In the genomic region with DNA sequence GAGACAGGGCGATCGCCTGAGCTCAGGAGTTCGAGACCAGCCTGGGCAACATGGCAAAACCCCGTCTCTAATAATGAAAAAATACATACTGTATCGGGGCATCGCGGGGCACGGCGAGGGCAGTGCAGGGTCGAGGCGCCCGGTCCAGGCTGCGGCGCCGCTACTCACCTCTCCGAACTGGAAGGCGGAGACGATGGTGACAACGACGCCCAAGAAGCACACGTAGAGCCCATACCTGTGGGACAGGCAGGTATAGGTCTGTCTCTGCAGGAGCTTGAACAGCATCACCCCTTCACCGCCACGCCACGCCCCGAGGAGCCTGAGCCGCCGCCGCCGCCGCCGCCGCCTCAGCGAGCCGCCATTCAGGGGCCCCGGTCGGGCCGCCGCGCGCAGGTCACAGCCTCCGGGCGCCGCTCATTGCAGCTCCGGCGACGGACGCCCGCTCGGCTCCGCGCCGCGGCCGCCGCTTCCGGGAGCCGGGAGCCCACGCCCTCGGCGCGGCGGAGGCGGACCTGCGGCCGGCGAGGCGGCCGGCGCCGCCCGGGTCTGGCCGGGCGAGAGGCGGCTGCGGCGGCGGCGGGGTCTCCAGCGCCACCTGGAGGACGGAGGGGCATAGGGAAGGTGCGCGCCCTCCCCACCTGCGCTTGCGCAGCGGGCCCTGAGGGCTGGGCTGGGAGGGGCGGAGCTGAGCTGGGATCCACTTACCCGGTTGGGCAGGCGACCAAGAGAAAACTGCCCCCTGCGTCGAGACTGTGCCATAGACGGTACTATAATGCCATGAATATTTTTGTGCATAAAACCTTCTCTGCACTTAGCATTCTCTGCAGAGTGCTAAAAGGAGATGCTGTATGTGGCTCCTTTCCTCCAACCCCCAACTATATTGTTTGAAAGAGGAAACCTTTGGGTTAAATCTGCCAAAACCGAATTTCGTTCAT, we compare ENCODE assay signal across 8 cellular contexts. TPM values are rescaled to one million over a fixed set of nuclear protein-coding genes. Genes with fewer than 3 reads are reported as not detected.
A peak's percentile ranks its signal among the peaks of the same experiment; 100 is the strongest.
DNase-seq lines count a peak whose midpoint lies in the region; ATAC-seq and TF ChIP-seq lines count a peak whose summit lies in the region.

GNPTAB (minus strand) TSS at position 569 of the 935 bp plus-strand sequence; CDS start at position 285, 284 bp downstream.

- H3K27ac ChIP-seq in OCI-LY7 (ENCODE audit: low read depth, low read length, poor library complexity, severe bottlenecking): peak within 1 kb of the TSS; percentile 70
- H3K27ac ChIP-seq in muscle layer of colon (ENCODE audit: low read depth, low read length): peak within 1 kb of the TSS; percentile 88

- H4K20me1 ChIP-seq in OCI-LY7 (ENCODE audit: insufficient read depth, low read length): no peaks in the 10 kb centered on the region

- TF ChIP-seq CTCF in OCI-LY7 (conservative IDR thresholded peaks at IDR 0.05; ENCODE audit: low read length): peak; percentile 74

- POLR2A ChIA-PET in OCI-LY7 (lab: Charles Lee): interaction anchor here (0.6 to 5.5 kb wide), 18 partner anchors 9 to 1982 kb away, joined by 3 to 75 read pairs (median 4); no protein-coding TSS in a partner anchor

- no peaks in the 10 kb centered on the region for H3K9me3 Mint-ChIP-seq in IgD-negative memory B cell

- no peaks in the 10 kb centered on the region for H3K36me3 Mint-ChIP-seq in IgD-negative memory B cell

- H2AFZ ChIP-seq in OCI-LY7 (ENCODE audit: low read length): peak within 1 kb of the TSS; percentile 99

- DNase-seq in DMS53 treated with DMSO at 0.1 percent for 48 hours (lab: John Stamatoyannopoulos, UW; ENCODE audit: unreplicated experiment) (peak; percentile 83), OCI-LY7 (ENCODE audit: low spot score) (peak; percentile 96), activated T-cell treated with anti-CD3 and anti-CD28 coated beads for 48 hours (ENCODE audit: low read depth) (peak; percentile 94), erythroblast (lab: John Stamatoyannopoulos, UW) (peak; percentile 95 to 98)
- peak; percentile 91 to 94 for DNase-seq in stimulated activated CD8-positive, alpha-beta memory T cell treated with anti-CD3 and anti-CD28 coated beads, Interleukin-7, amount 100 ng/mL, for 1 hour (ENCODE audit: low read depth in 2 of 2)

- H3K4me3 ChIP-seq in OCI-LY7 (ENCODE audit: low read depth, low read length, poor library complexity, severe bottlenecking): peak within 1 kb of the TSS; percentile 79
- H3K4me3 ChIP-seq in muscle layer of colon (ENCODE audit: low read depth in 1 of 2, low read length in 2 of 2): peak within 1 kb of the TSS; percentile 88 to 91

- H3K36me3 ChIP-seq in OCI-LY7 (ENCODE audit: insufficient read depth, low read length): no peaks in the 10 kb centered on the region
- H3K36me3 ChIP-seq in muscle layer of colon (ENCODE audit: insufficient read depth, low read length): no peaks in the 10 kb centered on the region

- H3K9me2 ChIP-seq in OCI-LY7 (ENCODE audit: insufficient read depth, low read length): no peaks in the 10 kb centered on the region

- peaks cover 22 to 26% (median 23%) of the 10 kb centered on the region in 3 donors for H3K4me1 Mint-ChIP-seq in IgD-negative memory B cell

- H3K9me3 ChIP-seq in OCI-LY7 (ENCODE audit: low read length) (no peaks in the 10 kb centered on the region), muscle layer of colon (ENCODE audit: low read length) (no peaks in the 10 kb centered on the region)

- H3K27me3 ChIP-seq in muscle layer of colon (ENCODE audit: control insufficient read depth in 1 of 2, insufficient read depth in 2 of 2, low read length in 2 of 2): no peaks in the 10 kb centered on the region

- peak within 1 kb of the TSS; percentile 82 to 98 (median 92) for H3K27ac Mint-ChIP-seq in IgD-negative memory B cell

- peaks cover 47% of the 10 kb centered on the region for H3K79me2 ChIP-seq in OCI-LY7 (ENCODE audit: insufficient read depth, low read depth, low read length)

- peak within 1 kb of the TSS; percentile 58 for H3K9ac ChIP-seq in muscle layer of colon (ENCODE audit: low read length)

- no peaks in the 10 kb centered on the region for H3K27me3 Mint-ChIP-seq in IgD-negative memory B cell

- CTCF ChIA-PET in OCI-LY7 (lab: Charles Lee; ENCODE audit: unreplicated experiment): interaction anchor here (0.9 to 4.1 kb wide), 6 partner anchors 9 to 62 kb away, joined by 3 to 34 read pairs (median 4); no protein-coding TSS in a partner anchor

- no TSS peak for BruUV-seq in OCI-LY7 (replicated peaks; lab: Mats Ljungman, UMichigan)

- H3K4me1 ChIP-seq in OCI-LY7 (ENCODE audit: insufficient read depth, low read length, poor library complexity, severe bottlenecking) (peaks cover 49% of the 10 kb centered on the region), muscle layer of colon (ENCODE audit: insufficient read depth, low read length) (peaks cover 16% of the 10 kb centered on the region)

- TF ChIP-seq POLR2A in erythroblast (IDR thresholded peaks at IDR 0.05; ENCODE audit: low read length): peak; percentile 58

- peak within 1 kb of the TSS; percentile 80 for H3K4me2 ChIP-seq in OCI-LY7 (ENCODE audit: low read length)

- ATAC-seq in GM21576 (IDR thresholded peaks at IDR 0.05; ENCODE audit: unreplicated experiment): peak; percentile 93

- intact Hi-C loops in OCI-LY7 (cut with micrococcal nuclease; ENCODE audit: unreplicated experiment): loop anchor here (1.0 to 5.0 kb wide), 4 partner anchors 57 to 416 kb away; partner anchors contain the start of gene CHPT1

- H3K4me3 Mint-ChIP-seq in IgD-negative memory B cell: peak within 1 kb of the TSS; percentile 96 to 100 (median 98)

RNA-seq across cellular contexts. Expression of gene GNPTAB, which starts in this region (rescaled TPM):
- 28.0 TPM for polyA plus RNA-seq in IgD-negative memory B cell
- total RNA-seq in OCI-LY7 (2014; rRNA removed; shearing (Covaris generic)): 35.8 and 38.9 TPM in 2 replicates
- 66.5 and 72.0 TPM in 2 replicates for total RNA-seq in OCI-LY7 (2022)

Comparison
In these comparisons a context has a peak if more than half of its experiments do, and no peak if none do; other contexts are left out.
1. Peak in every context shown above with its lines: DNase-seq, ATAC-seq, H3K4me3 ChIP-seq and H3K27ac ChIP-seq.